In genomic region chr4:2756691-2757350, GRCh38 we compare ENCODE assay signal across 8 cellular contexts. TPM values are rescaled to one million over a fixed set of nuclear protein-coding genes. Genes with fewer than 3 reads are reported as not detected.
DNase-seq lines count a peak whose midpoint lies in the region; TF ChIP-seq lines count a peak whose summit lies in the region.

No MANE protein-coding gene starts in this region.

- DNase-seq in GM12865 (ENCODE audit: low read depth) (no peak), epithelial cell of proximal tubule (ENCODE audit: low read depth) (no peak), retinal pigment epithelial cell (ENCODE audit: low read depth) (no peak), NCI-H526 treated with DMSO at 0.1 percent for 48 hours (lab: John Stamatoyannopoulos, UW) (no peak), NCI-H2227 (lab: John Stamatoyannopoulos, UW; ENCODE audit: unreplicated experiment) (no peak), NCI-H2171 treated with DMSO at 0.1 percent for 48 hours (lab: John Stamatoyannopoulos, UW) (no peak), NCI-H2107 (lab: John Stamatoyannopoulos, UW) (no peak)

- H2AFZ ChIP-seq in OCI-LY3 (ENCODE audit: low read depth, low read length), result peak overlapping the region; percentile 48; the same call in 1 of the 2 replicates

- H3K27me3 ChIP-seq in OCI-LY3 (ENCODE audit: low read depth, low read length), result peaks cover 5% of the 10 kb centered on the region; the same call in 1 of the 2 replicates

- no peak for TF ChIP-seq CTCF in GM12865 (IDR thresholded peaks at IDR 0.05; ENCODE audit: insufficient read depth, low read depth, low read length, missing control alignments)
- no peak for TF ChIP-seq CTCF in OCI-LY3 (IDR thresholded peaks at IDR 0.05; ENCODE audit: low read depth, low read length)
- no peak for TF ChIP-seq CTCF in epithelial cell of proximal tubule (conservative IDR thresholded peaks at IDR 0.05; ENCODE audit: low read depth, low read length)
- no peak for TF ChIP-seq CTCF in retinal pigment epithelial cell (conservative IDR thresholded peaks at IDR 0.05; ENCODE audit: low read depth, low read length)

- H4K20me1 ChIP-seq in OCI-LY3 (ENCODE audit: insufficient read depth, low read length), result 0 out of 2 replicates have a peak, but pooled peaks cover 3% of the 10 kb centered on the region

- peaks cover 21% of the 10 kb centered on the region for H3K79me2 ChIP-seq in OCI-LY3 (ENCODE audit: low read length)

- H3K4me1 ChIP-seq in OCI-LY3 (ENCODE audit: low read length), result peaks cover 17% of the 10 kb centered on the region; the same call in 1 of the 2 replicates

- H3K27ac ChIP-seq in OCI-LY3 (ENCODE audit: low read length), result no peak overlapping the region

- H3K9me3 ChIP-seq in OCI-LY3 (ENCODE audit: insufficient read depth, low read length), result no peaks in the 10 kb centered on the region

- H3K4me3 ChIP-seq in GM12865 (ENCODE audit: low read depth, low read length), result peak overlapping the region; percentile 46
- H3K4me3 ChIP-seq in OCI-LY3 (ENCODE audit: low read length), result peak overlapping the region; percentile 74
- peak overlapping the region; percentile 43 for H3K4me3 ChIP-seq in epithelial cell of proximal tubule (ENCODE audit: low read depth, low read length)
- H3K4me3 ChIP-seq in retinal pigment epithelial cell (ENCODE audit: low read length), result peak overlapping the region; percentile 27

- peak overlapping the region; percentile 74 for H3K4me2 ChIP-seq in OCI-LY3 (ENCODE audit: low read length)

- peaks cover 3% of the 10 kb centered on the region for H3K36me3 ChIP-seq in OCI-LY3 (replicated peaks; ENCODE audit: low read depth, low read length)

- H3K9ac ChIP-seq in OCI-LY3 (ENCODE audit: low read length), result peak overlapping the region; percentile 40

RNA-seq across cellular contexts. Expression of gene TNIP2, which starts 0.7 kb away (rescaled TPM):
- 76.7 and 77.4 TPM in 2 replicates for total RNA-seq in epithelial cell of proximal tubule

RNA-seq across cellular contexts. Expression of gene SH3BP2, which starts 36.1 kb away (rescaled TPM):
- total RNA-seq in epithelial cell of proximal tubule, result 32.3 and 53.3 TPM in 2 replicates
